ENCODE assay signal across 9 cellular contexts in the genomic region with DNA sequence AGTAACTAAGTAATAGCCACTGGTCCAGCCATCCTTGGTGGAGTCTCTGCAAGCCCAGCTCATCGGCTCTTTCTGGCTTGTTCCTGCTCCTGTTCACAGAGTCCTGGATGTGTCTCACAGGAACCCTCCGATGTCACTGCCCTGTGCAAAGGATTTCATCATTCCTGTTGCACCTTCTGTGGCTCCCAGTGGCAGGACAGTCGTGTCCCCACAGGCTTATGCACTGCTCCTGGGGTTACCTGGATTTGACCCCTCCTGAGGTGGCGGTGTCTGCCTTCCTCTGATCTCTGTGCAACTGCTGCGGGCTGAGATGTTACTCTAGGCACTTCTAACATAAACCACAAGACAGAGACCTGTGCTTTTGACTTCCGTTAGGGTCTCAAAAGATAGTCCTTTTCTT. TPM values are rescaled to one million over a fixed set of nuclear protein-coding genes. Genes with fewer than 3 reads are reported as not detected.
DNase-seq lines count a peak whose midpoint lies in the region; ATAC-seq and TF ChIP-seq lines count a peak whose summit lies in the region.
"Had no signal": no experiment of that assay in that cellular context is flagged by ENCODE, and none has a peak within 500 bp of the region (broad histone marks: within the 10 kb centered on the region; RNA-seq: fewer than 3 reads in every experiment).

No MANE protein-coding gene starts in this region.

- H3K4me3 ChIP-seq in neutrophil (ENCODE audit: low read depth in 1 of 2, low read length in 1 of 2) = peak overlapping the region; percentile 7 to 32
- H3K4me3 ChIP-seq in testis = no peak overlapping the region

- 75 to 91% methylated on average over 5 to 6 of the region's 6 CpGs for WGBS in testis, 2 donors

- no peak for TF ChIP-seq CTCF in neutrophil (IDR thresholded peaks at IDR 0.05)
- TF ChIP-seq CTCF in testis (IDR thresholded peaks at IDR 0.05) = no peak

- intact Hi-C loops in testis (cut with DNase I; ENCODE audit: low total_unique reads) (no loop called here), Right ventricle myocardium superior (cut with DNase I) (no loop called here)

- no peak for TF ChIP-seq POLR2A in testis (IDR thresholded peaks at IDR 0.05)

- H3K27me3 ChIP-seq in neutrophil (no peaks in the 10 kb centered on the region), testis (no peaks in the 10 kb centered on the region)

- peak; percentile 48 for ATAC-seq in GM18873 (IDR thresholded peaks at IDR 0.05; ENCODE audit: low FRiP score, unreplicated experiment)
- peak; percentile 60 for ATAC-seq in HG02759 (IDR thresholded peaks at IDR 0.05; ENCODE audit: unreplicated experiment)
- ATAC-seq in Right ventricle myocardium superior (ENCODE audit: poor library complexity) = no peak

- DNase-seq in T-helper 22 cell (ENCODE audit: low read depth) (peak; percentile 45), AML-193 (lab: John Stamatoyannopoulos, UW) (no peak), testis (no peak), OCI-M1 (lab: John Stamatoyannopoulos, UW) (no peak), Right ventricle myocardium superior (no peak)

- H3K27ac ChIP-seq in neutrophil (peak overlapping the region; percentile 76), testis (no peak overlapping the region)
- H3K27ac ChIP-seq: VCaP had no signal

- H3K36me3 ChIP-seq in neutrophil (peaks cover 17% of the 10 kb centered on the region), testis (ENCODE audit: low read depth, missing control alignments) (no peaks in the 10 kb centered on the region)

- H3K4me1 ChIP-seq in neutrophil (ENCODE audit: control insufficient read depth in 1 of 2, insufficient read depth in 1 of 2, low read depth in 1 of 2, low read length in 1 of 2) (peaks cover 45 to 83% of the 10 kb centered on the region in 2 experiments), testis (no peaks in the 10 kb centered on the region)

- H3K9me3 ChIP-seq in neutrophil (no peaks in the 10 kb centered on the region), testis (no peaks in the 10 kb centered on the region)

RNA-seq across cellular contexts. Expression of gene APBB1IP, which starts 30.6 kb away (rescaled TPM):
- total RNA-seq in testis (1 to 10 TPM in 1 of 2 donors, under 1 TPM in 1; 0.55 to 2.0 TPM), Right ventricle myocardium superior (3.3 TPM)
- 3.0 TPM for polyA plus RNA-seq in testis (ENCODE audit: insufficient read depth, low read depth, low replicate concordance)

Comparison
In these comparisons a context has a peak if more than half of its experiments do, and no peak if none do; other contexts are left out.
1. H3K4me3 ChIP-seq: peak in neutrophil (2 of 2); none in testis (0 of 2).